ENCODE assay signal across 8 cellular contexts in the genomic region with DNA sequence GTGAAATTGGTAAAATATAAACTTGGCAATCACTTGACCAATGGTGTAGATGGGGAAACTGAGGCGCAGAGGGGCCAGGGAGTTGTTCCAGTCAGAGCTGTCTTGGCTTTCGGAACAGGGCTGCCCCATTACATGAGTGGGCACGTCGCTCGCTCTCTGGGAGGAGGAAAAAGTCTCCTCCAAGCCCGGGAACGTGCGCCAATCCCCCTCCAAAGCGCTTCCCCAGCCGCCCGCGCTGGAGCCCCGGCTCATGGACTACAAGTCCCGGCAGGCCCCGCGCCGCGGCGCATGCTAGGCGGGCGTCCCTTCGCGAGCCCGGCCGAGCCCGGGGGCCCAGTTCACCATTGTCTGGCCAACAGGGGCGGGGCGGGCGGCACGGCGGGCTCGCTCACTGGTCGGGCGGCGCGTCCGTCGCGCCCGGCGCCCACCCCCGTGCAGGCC. TPM values are rescaled to one million over a fixed set of nuclear protein-coding genes. Genes with fewer than 3 reads are reported as not detected.
DNase-seq lines count a peak whose midpoint lies in the region; ATAC-seq and TF ChIP-seq lines count a peak whose summit lies in the region.

No MANE protein-coding gene starts in this region.

- TF ChIP-seq CTCF in PC-3 (conservative IDR thresholded peaks at IDR 0.05; ENCODE audit: low read depth, low read length) (no peak), epithelial cell of proximal tubule (conservative IDR thresholded peaks at IDR 0.05; ENCODE audit: low read depth, low read length) (no peak)

- POLR2A ChIA-PET in PC-3 (lab: Charles Lee; ENCODE audit: unreplicated experiment) = interaction anchor here (0.6 kb wide), 1 partner anchor 84 kb away, joined by 21 read pairs; no protein-coding TSS in a partner anchor

- intact Hi-C loops in PC-3 (cut with micrococcal nuclease) = no loop called here

- peak overlapping the region; percentile 74 for H3K4me2 ChIP-seq in PC-3 (ENCODE audit: low read length)

- H2AFZ ChIP-seq in PC-3 (ENCODE audit: low read length) = peak overlapping the region; percentile 76

- no peaks in the 10 kb centered on the region for H4K20me1 ChIP-seq in PC-3 (ENCODE audit: low read length)

- H3K36me3 ChIP-seq in PC-3 (ENCODE audit: low read depth, low read length) (no peaks in the 10 kb centered on the region), mucosa of stomach (ENCODE audit: control insufficient read depth, insufficient read depth, low read length) (no peaks in the 10 kb centered on the region)

- peaks cover 0 to 10% (median 10%) of the 10 kb centered on the region in 3 donors for H3K4me1 Mint-ChIP-seq in IgD-negative memory B cell

- peak overlapping the region; percentile 70 to 86 (median 72) for H3K4me3 Mint-ChIP-seq in IgD-negative memory B cell

- no peaks in the 10 kb centered on the region for H3K27me3 Mint-ChIP-seq in IgD-negative memory B cell

- H3K4me3 ChIP-seq in PC-3 (ENCODE audit: low read length) = peak overlapping the region; percentile 49; the same call in 1 of the 2 replicates
- peak overlapping the region; percentile 50 for H3K4me3 ChIP-seq in epithelial cell of proximal tubule (ENCODE audit: low read depth, low read length)
- H3K4me3 ChIP-seq in mucosa of stomach (ENCODE audit: low read length) = no peak overlapping the region

- CTCF ChIA-PET in PC-3 (lab: Charles Lee) = interaction anchor here (0.6 kb wide), 1 partner anchor 112 kb away, joined by 3 read pairs; no protein-coding TSS in a partner anchor

- DNase-seq in Caki2 (ENCODE audit: low read depth) (peak; percentile 75), PC-3 (peak; percentile 97), activated T-cell treated with anti-CD3 and anti-CD28 coated beads for 48 hours (ENCODE audit: low read depth) (peak; percentile 97), epithelial cell of proximal tubule (ENCODE audit: low read depth) (no peak)
- DNase-seq in stimulated activated CD8-positive, alpha-beta memory T cell treated with anti-CD3 and anti-CD28 coated beads, Interleukin-4, amount 100 ng/mL, for 1 hour (ENCODE audit: low read depth in 2 of 2, low spot score in 1 of 2) = peak; percentile 87 to 91

- no TSS peak for BruUV-seq in PC-3 (replicated peaks; lab: Mats Ljungman, UMichigan)

- ATAC-seq in GM21529 (IDR thresholded peaks at IDR 0.05; ENCODE audit: unreplicated experiment) (peak; percentile 77), PC-3 (peak; percentile 91)

- H3K27me3 ChIP-seq in PC-3 (ENCODE audit: low read length) (no peaks in the 10 kb centered on the region), mucosa of stomach (ENCODE audit: control insufficient read depth, insufficient read depth, low read length) (no peaks in the 10 kb centered on the region)

- no peak overlapping the region for H3K9ac ChIP-seq in PC-3 (ENCODE audit: low read length)
- peak overlapping the region; percentile 9 for H3K9ac ChIP-seq in mucosa of stomach (ENCODE audit: low read length)

- H3K9me3 Mint-ChIP-seq in IgD-negative memory B cell = no peaks in the 10 kb centered on the region

- H3F3A ChIP-seq in PC-3 (ENCODE audit: low read length, unreplicated experiment) = no peaks in the 10 kb centered on the region

- no peak overlapping the region for H3K27ac ChIP-seq in PC-3 (ENCODE audit: low read length)

- peaks cover 37% of the 10 kb centered on the region for H3K79me2 ChIP-seq in PC-3 (ENCODE audit: low read length)

- no peaks in the 10 kb centered on the region for H3K9me2 ChIP-seq in PC-3 (replicated peaks; ENCODE audit: low read length)

- H3K4me1 ChIP-seq in PC-3 (ENCODE audit: insufficient read depth, low read length) = peaks cover 20% of the 10 kb centered on the region
- H3K4me1 ChIP-seq in mucosa of stomach (ENCODE audit: control insufficient read depth, insufficient read depth, low read length) = peaks cover 17% of the 10 kb centered on the region

- H3K9me3 ChIP-seq in PC-3 (ENCODE audit: low read length) (no peaks in the 10 kb centered on the region), mucosa of stomach (ENCODE audit: control insufficient read depth, low read length) (no peaks in the 10 kb centered on the region)

- H3K27ac Mint-ChIP-seq in IgD-negative memory B cell = peak overlapping the region in 2 of 3 donors; percentile 62 to 71

- in situ Hi-C loops in Caki2 (cut with HindIII; ENCODE audit: low pct_unique_long_range_greater_than_20kb, low sequenced_read_pairs) = no loop called here

- no peaks in the 10 kb centered on the region for H3K36me3 Mint-ChIP-seq in IgD-negative memory B cell

RNA-seq across cellular contexts. Expression of gene LLGL1, which starts 0.3 kb away (rescaled TPM):
- total RNA-seq in Caki2 (2014; rRNA removed; shearing (Covaris generic); ENCODE audit: low replicate concordance) = 18.1 and 21.4 TPM in 2 replicates
- 0.40 TPM for polyA plus RNA-seq in IgD-negative memory B cell
- total RNA-seq in PC-3 (2014; rRNA removed) = 47.4 and 60.6 TPM in 2 replicates
- total RNA-seq in epithelial cell of proximal tubule = 46.1 and 65.3 TPM in 2 replicates

RNA-seq across cellular contexts. Expression of gene FLII, which starts 33.4 kb away (rescaled TPM):
- total RNA-seq in Caki2 (2014; rRNA removed; shearing (Covaris generic); ENCODE audit: low replicate concordance) = 313 and 353 TPM in 2 replicates
- polyA plus RNA-seq in IgD-negative memory B cell = 150 TPM
- total RNA-seq in PC-3 (2014; rRNA removed) (537 and 742 TPM in 2 replicates), epithelial cell of proximal tubule (425 and 531 TPM in 2 replicates)

RNA-seq across cellular contexts. Expression of gene MIEF2, which starts 35.3 kb away (rescaled TPM):
- 24.6 and 28.4 TPM in 2 replicates for total RNA-seq in Caki2 (2014; rRNA removed; shearing (Covaris generic); ENCODE audit: low replicate concordance)
- polyA plus RNA-seq in IgD-negative memory B cell = 12.3 TPM
- total RNA-seq in PC-3 (2014; rRNA removed) (16.6 and 17.5 TPM in 2 replicates), epithelial cell of proximal tubule (43.1 and 48.0 TPM in 2 replicates)

RNA-seq across cellular contexts. Expression of gene ALKBH5, which starts 41.5 kb away (rescaled TPM):
- total RNA-seq in Caki2 (2014; rRNA removed; shearing (Covaris generic); ENCODE audit: low replicate concordance) = 43.2 and 55.3 TPM in 2 replicates
- polyA plus RNA-seq in IgD-negative memory B cell = 144 TPM
- total RNA-seq in PC-3 (2014; rRNA removed) (207 and 227 TPM in 2 replicates), epithelial cell of proximal tubule (81.2 and 101 TPM in 2 replicates)
